8 cellular contexts compared by ENCODE assay signal in genomic region chr14:23284654-23285529, GRCh38. TPM values are rescaled to one million over a fixed set of nuclear protein-coding genes. Genes with fewer than 3 reads are reported as not detected.
A peak's percentile ranks its signal among the peaks of the same experiment; 100 is the strongest.
DNase-seq lines count a peak whose midpoint lies in the region; ATAC-seq lines count a peak whose summit lies in the region.

No MANE protein-coding gene starts in this region.

- peaks cover 25 to 46% (median 36%) of the 10 kb centered on the region in 3 donors for H3K4me1 Mint-ChIP-seq in CD8-positive, alpha-beta memory T cell
- peaks cover 5 to 18% (median 9%) of the 10 kb centered on the region in 3 donors for H3K4me1 Mint-ChIP-seq in IgD-negative memory B cell
- H3K4me1 Mint-ChIP-seq in stimulated activated naive B cell treated with anti-CD40 and anti-IgM and Interleukin-4, amounts not matched to agents 10 μg/mL and 1 μg/mL and 100 μg/mL, for 72 hours, result peaks cover 3 to 20% of the 10 kb centered on the region in 2 donors

- DNase-seq in CD8-positive, alpha-beta memory T cell, result peak in 1 of 5 donors; percentile 21
- DNase-seq in amniotic epithelial cell (ENCODE audit: low read depth) (peak; percentile 22), DMS153 treated with DMSO at 0.1 percent for 48 hours (lab: John Stamatoyannopoulos, UW; ENCODE audit: unreplicated experiment) (no peak)
- no peak for DNase-seq in stimulated activated naive B cell treated with anti-CD40 and anti-IgM and Interleukin-4, amounts not matched to agents 10 μg/mL and 1 μg/mL and 100 μg/mL, for 72 hours

- no peaks in the 10 kb centered on the region for H3K9me3 ChIP-seq in CD8-positive, alpha-beta memory T cell (ENCODE audit: low read length)
- no peaks in the 10 kb centered on the region for H3K9me3 ChIP-seq in iPS-18c (ENCODE audit: control insufficient read depth, insufficient read depth, low read length)

- peaks cover 13% of the 10 kb centered on the region for H3K4me1 ChIP-seq in CD8-positive, alpha-beta memory T cell (ENCODE audit: insufficient read depth, low read length)

- no peak for ATAC-seq in stimulated activated naive B cell treated with anti-CD40 and anti-IgM and Interleukin-4, amounts not matched to agents 10 μg/mL and 1 μg/mL and 100 μg/mL, for 72 hours (replicated peaks)
- ATAC-seq in HG03439 (IDR thresholded peaks at IDR 0.05; ENCODE audit: unreplicated experiment) (no peak), HG03139 (IDR thresholded peaks at IDR 0.05; ENCODE audit: unreplicated experiment) (no peak)

- H3K9me3 Mint-ChIP-seq in CD8-positive, alpha-beta memory T cell, result no peaks in the 10 kb centered on the region
- H3K9me3 Mint-ChIP-seq in IgD-negative memory B cell, result no peaks in the 10 kb centered on the region
- no peaks in the 10 kb centered on the region for H3K9me3 Mint-ChIP-seq in stimulated activated naive B cell treated with anti-CD40 and anti-IgM and Interleukin-4, amounts not matched to agents 10 μg/mL and 1 μg/mL and 100 μg/mL, for 72 hours

- H3K36me3 ChIP-seq in CD8-positive, alpha-beta memory T cell (ENCODE audit: insufficient read depth, low read length), result no peaks in the 10 kb centered on the region

- H3K4me3 ChIP-seq in CD8-positive, alpha-beta memory T cell (ENCODE audit: low read length), result peak overlapping the region; percentile 82
- H3K4me3 ChIP-seq in iPS-18c (ENCODE audit: insufficient read depth, low read depth, low read length), result peak overlapping the region; percentile 89

- CTCF ChIA-PET in CD8-positive, alpha-beta memory T cell (lab: Charles Lee), result interaction anchor here (1.6 to 4.1 kb wide), 3 partner anchors 11 to 164 kb away, joined by 4 to 31 read pairs (median 6); no protein-coding TSS in a partner anchor

- POLR2A ChIA-PET in CD8-positive, alpha-beta memory T cell (lab: Charles Lee), result interaction anchor here (0.7 to 2.5 kb wide), 2 partner anchors 17 to 241 kb away, joined by 3 to 33 read pairs; partner anchors contain the start of gene PPP1R3E

- peak overlapping the region; percentile 78 to 95 (median 90) for H3K27ac Mint-ChIP-seq in CD8-positive, alpha-beta memory T cell
- H3K27ac Mint-ChIP-seq in IgD-negative memory B cell, result peak overlapping the region; percentile 13 to 78 (median 76)
- H3K27ac Mint-ChIP-seq in stimulated activated naive B cell treated with anti-CD40 and anti-IgM and Interleukin-4, amounts not matched to agents 10 μg/mL and 1 μg/mL and 100 μg/mL, for 72 hours, result peak overlapping the region; percentile 96

- no peaks in the 10 kb centered on the region for H3K27me3 ChIP-seq in CD8-positive, alpha-beta memory T cell (ENCODE audit: insufficient read depth, low read length, poor library complexity, severe bottlenecking)

- H3K27me3 Mint-ChIP-seq in CD8-positive, alpha-beta memory T cell, result no peaks in the 10 kb centered on the region
- H3K27me3 Mint-ChIP-seq in IgD-negative memory B cell, result no peaks in the 10 kb centered on the region
- no peaks in the 10 kb centered on the region for H3K27me3 Mint-ChIP-seq in stimulated activated naive B cell treated with anti-CD40 and anti-IgM and Interleukin-4, amounts not matched to agents 10 μg/mL and 1 μg/mL and 100 μg/mL, for 72 hours

- H3K36me3 Mint-ChIP-seq in CD8-positive, alpha-beta memory T cell, result peaks cover 0 to 8% (median 0%) of the 10 kb centered on the region in 3 donors
- H3K36me3 Mint-ChIP-seq in IgD-negative memory B cell, result no peaks in the 10 kb centered on the region
- peaks cover 0 to 3% of the 10 kb centered on the region in 2 donors for H3K36me3 Mint-ChIP-seq in stimulated activated naive B cell treated with anti-CD40 and anti-IgM and Interleukin-4, amounts not matched to agents 10 μg/mL and 1 μg/mL and 100 μg/mL, for 72 hours

- H3K4me3 Mint-ChIP-seq in CD8-positive, alpha-beta memory T cell, result peak overlapping the region; percentile 94 to 100 (median 95)
- peak overlapping the region; percentile 83 to 98 (median 96) for H3K4me3 Mint-ChIP-seq in IgD-negative memory B cell
- H3K4me3 Mint-ChIP-seq in stimulated activated naive B cell treated with anti-CD40 and anti-IgM and Interleukin-4, amounts not matched to agents 10 μg/mL and 1 μg/mL and 100 μg/mL, for 72 hours, result peak overlapping the region; percentile 93 to 97

- peak overlapping the region; percentile 82 for H3K27ac ChIP-seq in CD8-positive, alpha-beta memory T cell (ENCODE audit: low read depth, low read length)

RNA-seq across cellular contexts. Expression of gene HOMEZ, which starts 1.0 kb away (rescaled TPM):
- 10 to 100 TPM; 12.8 to 13.4 TPM for total RNA-seq in CD8-positive, alpha-beta memory T cell
- 4.9 TPM for polyA plus RNA-seq in CD8-positive, alpha-beta memory T cell
- 5.6 TPM for polyA plus RNA-seq in IgD-negative memory B cell

RNA-seq across cellular contexts. Expression of gene PPP1R3E, which starts 17.8 kb away (rescaled TPM):
- total RNA-seq in CD8-positive, alpha-beta memory T cell, result 10 to 100 TPM; 16.2 to 18.2 TPM
- polyA plus RNA-seq in CD8-positive, alpha-beta memory T cell, result 2.0 TPM
- polyA plus RNA-seq in IgD-negative memory B cell, result 2.3 TPM

RNA-seq across cellular contexts. Expression of gene BCL2L2, which starts 21.7 kb away (rescaled TPM):
- 1 to 10 TPM in 1 of 2 experiments, under 1 TPM in 1; 0.86 to 1.0 TPM for total RNA-seq in CD8-positive, alpha-beta memory T cell
- 0.29 TPM for polyA plus RNA-seq in CD8-positive, alpha-beta memory T cell
- polyA plus RNA-seq in IgD-negative memory B cell, result 0.65 TPM

RNA-seq across cellular contexts. Expression of gene PABPN1, which starts 36.4 kb away (rescaled TPM):
- total RNA-seq in CD8-positive, alpha-beta memory T cell, result 100 to 1,000 TPM; 308 TPM
- polyA plus RNA-seq in CD8-positive, alpha-beta memory T cell, result 125 TPM
- polyA plus RNA-seq in IgD-negative memory B cell, result 127 TPM

RNA-seq across cellular contexts. Expression of gene RNF212B, which starts 47.2 kb away (rescaled TPM):
- not detected for total RNA-seq in CD8-positive, alpha-beta memory T cell
- polyA plus RNA-seq in CD8-positive, alpha-beta memory T cell, result not detected
- not detected for polyA plus RNA-seq in IgD-negative memory B cell
